In genomic region chr16:65069766-65070165, GRCh38 we compare ENCODE assay signal across 1 cellular context.
A peak's percentile ranks its signal among the peaks of the same experiment; 100 is the strongest.
TF ChIP-seq lines count a peak whose summit lies in the region.

No MANE protein-coding gene starts in this region.

TF ChIP-seq in IMR-90, 13 proteins besides CTCF, POLR2A, EP300 and RAD21:
- 0 out of 2 replicates have a peak, but pooled peaks have one; percentile 2 for TF ChIP-seq CEBPB (IDR thresholded peaks at IDR 0.05; ENCODE audit: low read depth, low read length)
- no peak for TF ChIP-seq SMC3 (IDR thresholded peaks at IDR 0.05; ENCODE audit: low read depth, low read length)
TF ChIP-seq in IMR-90: peak in this region for 1.
